ENCODE assay signal across 1 cellular context in the genomic region with DNA sequence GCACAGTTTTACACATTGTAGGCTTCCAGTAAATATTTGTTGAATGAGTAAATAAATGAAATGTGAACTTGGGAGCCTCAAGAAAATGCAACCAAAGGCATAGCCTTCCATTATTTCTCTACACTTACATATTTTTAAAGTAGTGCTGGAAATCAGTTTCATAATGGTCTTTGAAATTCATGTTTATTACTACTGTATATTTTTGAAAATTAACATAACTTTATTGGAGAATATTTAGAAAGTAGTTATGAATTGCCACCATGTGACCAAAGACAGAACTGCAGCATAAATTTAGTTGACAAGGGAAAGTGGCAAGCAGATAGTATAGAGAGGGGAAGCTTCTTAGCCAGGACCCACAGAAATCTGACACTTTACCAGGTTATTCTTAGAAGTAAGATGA.
TF ChIP-seq lines count a peak whose summit lies in the region.

No MANE protein-coding gene starts in this region.

TF ChIP-seq in A549, 52 proteins besides CTCF, POLR2A, EP300 and RAD21 (continued from another document):
- TF ChIP-seq, protein P1, sequence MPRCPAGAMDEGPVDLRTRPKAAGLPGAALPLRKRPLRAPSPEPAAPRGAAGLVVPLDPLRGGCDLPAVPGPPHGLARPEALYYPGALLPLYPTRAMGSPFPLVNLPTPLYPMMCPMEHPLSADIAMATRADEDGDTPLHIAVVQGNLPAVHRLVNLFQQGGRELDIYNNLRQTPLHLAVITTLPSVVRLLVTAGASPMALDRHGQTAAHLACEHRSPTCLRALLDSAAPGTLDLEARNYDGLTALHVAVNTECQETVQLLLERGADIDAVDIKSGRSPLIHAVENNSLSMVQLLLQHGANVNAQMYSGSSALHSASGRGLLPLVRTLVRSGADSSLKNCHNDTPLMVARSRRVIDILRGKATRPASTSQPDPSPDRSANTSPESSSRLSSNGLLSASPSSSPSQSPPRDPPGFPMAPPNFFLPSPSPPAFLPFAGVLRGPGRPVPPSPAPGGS (IDR thresholded peaks at IDR 0.05): no peak
- TF ChIP-seq ZC3H11A (IDR thresholded peaks at IDR 0.05): no peak
